ENCODE assay signal across 10 cellular contexts in the genomic region with DNA sequence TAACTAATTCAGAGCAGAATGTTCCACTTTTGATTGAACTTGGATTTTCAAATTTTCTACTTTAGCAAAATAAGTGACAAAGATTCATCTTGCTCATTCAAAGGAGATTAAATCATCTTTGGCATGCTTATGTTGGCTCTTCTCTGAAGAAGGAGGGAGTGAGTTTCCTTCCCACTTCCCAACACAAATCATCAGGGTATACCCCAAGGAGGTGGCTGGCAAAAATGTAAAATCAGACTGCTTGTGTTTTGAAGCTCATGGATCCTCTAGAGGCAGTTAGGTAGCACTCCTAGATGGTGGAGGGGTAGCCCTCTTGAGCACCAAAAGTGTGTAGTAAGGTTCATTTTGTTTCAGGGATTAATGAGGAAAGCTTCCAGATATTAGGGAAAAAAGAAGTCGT.
"Had no signal": no experiment of that assay in that cellular context is flagged by ENCODE, and none has a peak within 500 bp of the region (broad histone marks: within the 10 kb centered on the region; RNA-seq: fewer than 3 reads in every experiment).

No MANE protein-coding gene starts in this region.

- DNase-seq: activated CD8-positive, alpha-beta T cell treated with anti-CD3 and anti-CD28 coated beads, Interleukin-2, amount 10 ng/mL, durations not matched to agents 7 days and 5 days; activated naive CD4-positive, alpha-beta T cell treated with anti-CD3 and anti-CD28 coated beads for 36 hours; adrenal gland; body of pancreas; head of caudate nucleus; SK-N-SH; small intestine; T-helper 1 cell had no signal

- H3K36me3 ChIP-seq: adrenal gland had no signal

- H3K27ac ChIP-seq: VCaP had no signal

- H3K4me3 ChIP-seq: adrenal gland, body of pancreas had no signal

- H3K4me1 ChIP-seq: body of pancreas had no signal

- ATAC-seq: activated CD8-positive, alpha-beta T cell treated with anti-CD3 and anti-CD28 coated beads, Interleukin-2, amount 10 ng/mL, durations not matched to agents 7 days and 5 days; body of pancreas; left lobe of liver had no signal

- H3K27me3 ChIP-seq: adrenal gland, body of pancreas had no signal

- H3K9me3 ChIP-seq: adrenal gland, body of pancreas, SK-N-SH had no signal
